Comparison of ENCODE assay signal across 8 cellular contexts in the genomic region with DNA sequence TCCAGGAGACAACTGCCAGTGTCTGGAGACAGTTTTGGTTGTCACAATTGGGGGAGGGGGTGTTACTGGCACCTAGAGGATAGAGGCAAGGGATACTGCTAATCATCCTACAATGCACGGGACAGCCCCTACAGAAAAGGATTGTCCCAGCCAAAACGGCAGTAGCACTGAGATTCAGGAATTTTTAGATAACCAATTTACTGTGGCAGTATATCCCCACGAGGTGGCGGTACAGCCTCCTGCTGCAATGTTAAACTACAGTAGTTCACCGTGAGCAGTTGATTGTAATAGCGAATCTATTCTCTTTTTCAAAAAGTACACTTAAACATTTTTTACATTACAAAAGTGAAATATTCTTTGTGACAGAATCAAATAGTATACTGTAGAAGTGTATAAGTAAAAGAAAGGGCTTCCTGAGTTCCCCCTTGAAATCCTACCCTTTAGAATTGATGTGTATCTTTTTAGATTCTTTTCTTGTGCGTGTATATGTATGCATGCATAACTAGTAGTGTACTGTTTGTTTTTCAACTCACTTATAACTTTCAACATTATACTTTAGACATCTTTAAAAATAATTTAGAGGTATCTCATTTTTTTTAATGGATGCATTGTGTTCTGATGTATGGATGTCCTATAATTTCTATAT. TPM values are rescaled to one million over a fixed set of nuclear protein-coding genes. Genes with fewer than 3 reads are reported as not detected.
A peak's percentile ranks its signal among the peaks of the same experiment; 100 is the strongest.
DNase-seq lines count a peak whose midpoint lies in the region; ATAC-seq and TF ChIP-seq lines count a peak whose summit lies in the region.
"Not testable (repeated sequence)": the region's sequence is repeated elsewhere in the genome, so short reads cannot be mapped to it uniquely, and the experiment has no call there.

No MANE protein-coding gene starts in this region.

- POLR2A ChIA-PET in WTC11 (lab: Charles Lee) = not testable (repeated sequence)

- peak; percentile 25; the same call in 1 of the 2 replicates for TF ChIP-seq CTCF in WTC11 (IDR thresholded peaks at IDR 0.05)
- TF ChIP-seq CTCF in foreskin fibroblast (IDR thresholded peaks at IDR 0.05; ENCODE audit: low read depth, low read length) = peak; percentile 14

- not testable (repeated sequence) for H3K36me3 Mint-ChIP-seq in WTC11, naive B cell

- DNase-seq in AML-193 (lab: John Stamatoyannopoulos, UW) (peak; percentile 1 to 7), HCEC 1CT (peak; percentile 29), NCI-H524 (lab: John Stamatoyannopoulos, UW) (peak; percentile 6 to 43), WTC11 (ENCODE audit: low spot score) (peak; percentile 66), amniotic stem cell (lab: John Stamatoyannopoulos, UW) (peak; percentile 36), foreskin fibroblast (peak; percentile 35 to 76), naive B cell (peak; percentile 43)
- DNase-seq in stimulated activated CD4-positive, alpha-beta T cell treated with anti-CD3 and anti-CD28 coated beads, TNF-alpha, amount 100 ng/mL, for 48 hours (ENCODE audit: low read depth in 3 of 3) = peak; percentile 27 to 45 (median 29)

- H3K9me3 Mint-ChIP-seq in WTC11, naive B cell: not testable (repeated sequence)

- peak; percentile 60 for ATAC-seq in WTC11
- peak; percentile 56 to 67 for ATAC-seq in naive B cell (ENCODE audit: low read depth in 2 of 2)

- H3K4me3 Mint-ChIP-seq in WTC11 = not testable (repeated sequence)
- H3K4me3 Mint-ChIP-seq in naive B cell = peak overlapping the region in 1 of 8 donors; percentile 35

- CTCF ChIA-PET in WTC11 (lab: Charles Lee) = not testable (repeated sequence)

- H3K4me1 Mint-ChIP-seq in WTC11, naive B cell: not testable (repeated sequence)

- not testable (repeated sequence) for H3K27ac Mint-ChIP-seq in WTC11, naive B cell

- not testable (repeated sequence) for H3K4me3 ChIP-seq in foreskin fibroblast (ENCODE audit: low read depth in 1 of 2, low read length in 2 of 2)

- not testable (repeated sequence) for H3K27me3 Mint-ChIP-seq in WTC11 (ENCODE audit: low read depth); naive B cell

RNA-seq across cellular contexts. Expression of a gene that starts 30.4 kb away (rescaled TPM):
- total RNA-seq in WTC11 (2021) = 9.9 to 11.9 TPM (median 10.7 TPM) in 3 replicates
- polyA plus RNA-seq in naive B cell (ENCODE audit: low read depth in 6 of 6) = 1 to 10 TPM in 5 of 6 donors, under 1 TPM in 1; 0.64 to 3.6 (median 2.2) TPM

RNA-seq across cellular contexts. Expression of a gene that starts 31.4 kb away (rescaled TPM):
- total RNA-seq in WTC11 (2021) = not detected in 3 replicates
- not detected for polyA plus RNA-seq in naive B cell (ENCODE audit: low read depth in 6 of 6)

Comparison
In these comparisons a context has a peak if more than half of its experiments do, and no peak if none do; other contexts are left out.
1. DNase-seq: peak in every context shown above with its lines; median percentile 66 in WTC11; 56 in foreskin fibroblast; 43 in naive B cell; 36 in amniotic stem cell; 29 in HCEC 1CT; 29 in stimulated activated CD4-positive, alpha-beta T cell treated with anti-CD3 and anti-CD28 coated beads, TNF-alpha, amount 100 ng/mL, for 48 hours; 24 in NCI-H524; 4 in AML-193.